Comparison of ENCODE assay signal across 6 cellular contexts in the genomic region with DNA sequence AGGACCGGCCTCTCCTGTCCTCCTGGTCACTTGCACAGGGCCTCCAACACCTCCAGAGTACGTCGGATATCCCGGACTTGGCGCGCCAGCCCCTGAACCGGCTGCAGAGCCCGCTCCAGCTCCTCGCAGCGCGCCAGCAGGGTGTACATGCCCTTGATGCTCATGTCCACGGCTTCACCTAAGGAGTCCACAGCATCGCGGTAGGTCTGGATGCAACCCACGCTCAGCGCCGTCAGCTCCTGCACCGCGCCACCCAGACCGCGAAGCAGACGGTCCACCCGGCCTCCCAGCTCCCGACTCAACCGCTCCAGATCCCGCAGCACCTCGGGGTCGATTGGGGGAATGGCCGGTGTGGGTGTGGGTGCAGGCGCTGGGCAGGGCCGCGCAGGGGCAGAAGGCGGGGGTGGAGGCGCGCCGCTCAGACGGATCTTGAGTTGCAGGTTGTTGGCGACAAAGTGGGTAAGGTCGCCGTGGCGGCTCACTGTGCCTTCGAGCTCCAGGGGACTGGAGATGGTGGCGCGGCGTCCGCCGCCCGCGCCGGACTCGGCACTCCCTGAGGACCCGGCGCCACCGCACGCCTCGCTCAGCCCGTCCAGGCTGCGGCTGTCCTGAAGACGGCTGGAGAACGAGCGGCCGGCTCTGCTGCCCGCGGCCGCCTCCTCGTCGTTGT. TPM values are rescaled to one million over a fixed set of nuclear protein-coding genes. Genes with fewer than 3 reads are reported as not detected.
DNase-seq lines count a peak whose midpoint lies in the region; TF ChIP-seq lines count a peak whose summit lies in the region.

No MANE protein-coding gene starts in this region.

- H3K4me1 ChIP-seq in prostate gland (replicated peaks): peaks cover 14% of the 10 kb centered on the region

- H3K27me3 ChIP-seq in dorsolateral prefrontal cortex (no peaks in the 10 kb centered on the region), prostate gland (replicated peaks; ENCODE audit: insufficient read depth) (no peaks in the 10 kb centered on the region)

- TF ChIP-seq POLR2A in prostate gland (IDR thresholded peaks at IDR 0.05): no peak

- intact Hi-C loops in dorsolateral prefrontal cortex (cut with DNase I): no loop called here
- intact Hi-C loops in prostate gland (cut with DNase I): loop anchor here (5.0 kb wide), 2 partner anchors 67 to 108 kb away; partner anchors contain the start of genes HES7 and SLC25A35

- H3K4me3 ChIP-seq in dorsolateral prefrontal cortex (peak overlapping the region; percentile 62 to 99 (median 91)), prostate gland (peak overlapping the region; percentile 85 to 90)

- DNase-seq in NCI-H146 (lab: John Stamatoyannopoulos, UW): peak; percentile 30
- DNase-seq in NCI-H146 treated with DMSO at 0.1 percent for 48 hours (lab: John Stamatoyannopoulos, UW; ENCODE audit: unreplicated experiment): no peak
- DNase-seq in dorsolateral prefrontal cortex: no peak
- DNase-seq in prostate gland (ENCODE audit: low spot score): peak; percentile 11
- no peak for DNase-seq in NOMO-1 treated with DMSO at 0.1 percent for 48 hours (lab: John Stamatoyannopoulos, UW; ENCODE audit: unreplicated experiment)
- no peak for DNase-seq in cerebellar cortex (ENCODE audit: low spot score)

- no peaks in the 10 kb centered on the region for H3K9me3 ChIP-seq in prostate gland

- H3K27ac ChIP-seq in dorsolateral prefrontal cortex: peak overlapping the region; percentile 90 to 100 (median 98)
- H3K27ac ChIP-seq in prostate gland: peak overlapping the region; percentile 91 to 95

- TF ChIP-seq CTCF in dorsolateral prefrontal cortex (IDR thresholded peaks at IDR 0.05 in 54 of 56, conservative IDR thresholded peaks at IDR 0.05 in 2 of 56; ENCODE audit: low read depth in 1 of 56, partially characterized antibody in 56 of 56): peak in 1 of 56 donors; percentile 3
- TF ChIP-seq CTCF in prostate gland (IDR thresholded peaks at IDR 0.05): no peak

- no peaks in the 10 kb centered on the region for H3K36me3 ChIP-seq in prostate gland

- 5% methylated on average over 42 of the region's 67 CpGs for WGBS in prostate gland

RNA-seq across cellular contexts. Expression of gene BORCS6, which starts 0.8 kb away (rescaled TPM):
- total RNA-seq in dorsolateral prefrontal cortex (10 to 100 TPM in 5 of 120 experiments, 1 to 10 TPM in 115; 5.2 to 10.9 (median 8.0) TPM), prostate gland (10 to 100 TPM in 1 of 2 donors, 1 to 10 TPM in 1; 9.6 to 19.1 TPM)

RNA-seq across cellular contexts. Expression of gene TMEM107, which starts 13.0 kb away (rescaled TPM):
- total RNA-seq in dorsolateral prefrontal cortex (10 to 100 TPM in 119 of 120 experiments, 1 to 10 TPM in 1; 9.1 to 25.9 (median 17.1) TPM), prostate gland (10 to 100 TPM in 1 of 2 donors, 1 to 10 TPM in 1; 8.6 to 13.9 TPM)

RNA-seq across cellular contexts. Expression of gene AURKB, which starts 21.2 kb away (rescaled TPM):
- total RNA-seq in dorsolateral prefrontal cortex (1 to 10 TPM in 8 of 120 experiments, under 1 TPM in 4, not detected in 108; 0.75 to 3.8 (median 1.2) TPM), prostate gland (1 to 10 TPM; 2.1 to 6.6 TPM)

RNA-seq across cellular contexts. Expression of gene VAMP2, which starts 26.4 kb away (rescaled TPM):
- 100 to 1,000 TPM; 264 to 763 (median 490) TPM for total RNA-seq in dorsolateral prefrontal cortex
- total RNA-seq in prostate gland: 10 to 100 TPM; 34.2 to 65.2 TPM

RNA-seq across cellular contexts. Expression of gene PER1, which starts 37.0 kb away (rescaled TPM):
- total RNA-seq in dorsolateral prefrontal cortex (100 to 1,000 TPM in 74 of 120 experiments, 10 to 100 TPM in 46; 46.9 to 218 (median 112) TPM), prostate gland (100 to 1,000 TPM; 119 to 142 TPM)

Comparison
In these comparisons a context has a peak if more than half of its experiments do, and no peak if none do; other contexts are left out.
1. DNase-seq: peak in NCI-H146 (single experiment) and prostate gland (single experiment); none in NCI-H146 treated with DMSO at 0.1 percent for 48 hours (single experiment), dorsolateral prefrontal cortex (0 of 10), NOMO-1 treated with DMSO at 0.1 percent for 48 hours (single experiment) and cerebellar cortex (single experiment).